ENCODE assay signal across 34 cellular contexts in genomic region chr5:80576383-80576782, GRCh38. TPM values are rescaled to one million over a fixed set of nuclear protein-coding genes. Genes with fewer than 3 reads are reported as not detected.
"Had no signal": no experiment of that assay in that cellular context is flagged by ENCODE, and none has a peak within 500 bp of the region (broad histone marks: within the 10 kb centered on the region; RNA-seq: fewer than 3 reads in every experiment).

No MANE protein-coding gene starts in this region.

- H3K9me3 ChIP-seq: colonic mucosa, esophagus squamous epithelium, gastrocnemius medialis, heart right ventricle, left lung, lower lobe of right lung, mucosa of descending colon had no signal

- H3K4me1 Mint-ChIP-seq: endodermal cell, immature natural killer cell, mesothelial cell of epicardium, naive B cell had no signal

- H3K9me3 Mint-ChIP-seq: dendritic cell treated with granulocyte-macrophage colony-stimulating factor and Interleukin-4, amounts not matched to agents 40 ng/mL and 50 ng/mL, for 4 days; effector memory CD8-positive, alpha-beta T cell had no signal

- H3K4me1 ChIP-seq: colonic mucosa, esophagus squamous epithelium, gastrocnemius medialis, heart right ventricle, left lung, lower lobe of right lung had no signal

- H3K36me3 Mint-ChIP-seq: immature natural killer cell, mesothelial cell of epicardium had no signal

- H3K79me2 ChIP-seq: hepatocyte had no signal

- H3K27ac ChIP-seq: colonic mucosa, epithelial cell of prostate, esophagus squamous epithelium, gastrocnemius medialis, heart right ventricle, hepatocyte, left lung, lower lobe of right lung had no signal

- H3K4me3 ChIP-seq: colonic mucosa, esophagus squamous epithelium, gastrocnemius medialis, heart right ventricle, hepatocyte, left lung, lower lobe of right lung, mucosa of descending colon had no signal

- H2AFZ ChIP-seq: hepatocyte had no signal

- H3K4me3 Mint-ChIP-seq: dendritic cell treated with granulocyte-macrophage colony-stimulating factor and Interleukin-4, amounts not matched to agents 40 ng/mL and 50 ng/mL, for 4 days; effector memory CD8-positive, alpha-beta T cell; endodermal cell; immature natural killer cell; mesothelial cell of epicardium; naive B cell; naive thymus-derived CD8-positive, alpha-beta T cell had no signal

- ATAC-seq: effector memory CD8-positive, alpha-beta T cell; esophagus mucosa; gastrocnemius medialis; heart right ventricle; left cardiac atrium; left lung; left ventricle myocardium superior; lower lobe of right lung; mucosa of descending colon; naive thymus-derived CD8-positive, alpha-beta T cell had no signal

- H3K36me3 ChIP-seq: colonic mucosa, esophagus squamous epithelium, gastrocnemius medialis, heart right ventricle, left lung, lower lobe of right lung had no signal

- H3K4me2 ChIP-seq: hepatocyte had no signal

- FAIRE-seq: endometrium had no signal

- H3K27ac Mint-ChIP-seq: dendritic cell treated with granulocyte-macrophage colony-stimulating factor and Interleukin-4, amounts not matched to agents 40 ng/mL and 50 ng/mL, for 4 days; effector memory CD8-positive, alpha-beta T cell; endodermal cell; immature natural killer cell; mesothelial cell of epicardium; naive B cell; naive thymus-derived CD8-positive, alpha-beta T cell had no signal

- DNase-seq: colonic mucosa; cortex of kidney; effector CD8-positive, alpha-beta T cell; effector memory CD8-positive, alpha-beta T cell; endodermal cell; erythroblast; esophagus squamous epithelium; foreskin fibroblast; foreskin melanocyte; gastrocnemius medialis; glutamatergic neuron; head of caudate nucleus; heart right ventricle; hypothalamus; immature natural killer cell; islet precursor cell; left cardiac atrium; left lung; left ventricle myocardium superior; lower lobe of right lung; mesenchymal stem cell; mucosa of descending colon; naive B cell; naive thymus-derived CD8-positive, alpha-beta T cell had no signal

RNA-seq across cellular contexts. Expression of gene ANKRD34B, which starts 6.3 kb away (rescaled TPM):
- total RNA-seq: colonic mucosa; dermis microvascular lymphatic vessel endothelial cell; esophagus mucosa; esophagus squamous epithelium; gastrocnemius medialis; hepatocyte; left ventricle myocardium superior; lower leg skin; lung microvascular endothelial cell; mesothelial cell of epicardium; mucosa of descending colon; myocyte; naive thymus-derived CD8-positive, alpha-beta T cell had no signal
- polyA plus RNA-seq: heart right ventricle; hepatocyte; immature natural killer cell; naive thymus-derived CD8-positive, alpha-beta T cell had no signal
